Comparison of ENCODE assay signal across 1 cellular context in genomic region chr3:56933803-56934202, GRCh38.
TF ChIP-seq lines count a peak whose summit lies in the region.

No MANE protein-coding gene starts in this region.

TF ChIP-seq in HEK293, 187 proteins besides CTCF, POLR2A, EP300 and RAD21:
- no peak for TF ChIP-seq ZSCAN4 (tag by site-specific recombination; IDR thresholded peaks at IDR 0.05)
- TF ChIP-seq SETDB1 (IDR thresholded peaks at IDR 0.05; ENCODE audit: insufficient read length, low read length), result peak; percentile 31
